1 cellular context compared by ENCODE assay signal in genomic region chr17:19977360-19978205, GRCh38.
TF ChIP-seq lines count a peak whose summit lies in the region.

A gene with protein sequence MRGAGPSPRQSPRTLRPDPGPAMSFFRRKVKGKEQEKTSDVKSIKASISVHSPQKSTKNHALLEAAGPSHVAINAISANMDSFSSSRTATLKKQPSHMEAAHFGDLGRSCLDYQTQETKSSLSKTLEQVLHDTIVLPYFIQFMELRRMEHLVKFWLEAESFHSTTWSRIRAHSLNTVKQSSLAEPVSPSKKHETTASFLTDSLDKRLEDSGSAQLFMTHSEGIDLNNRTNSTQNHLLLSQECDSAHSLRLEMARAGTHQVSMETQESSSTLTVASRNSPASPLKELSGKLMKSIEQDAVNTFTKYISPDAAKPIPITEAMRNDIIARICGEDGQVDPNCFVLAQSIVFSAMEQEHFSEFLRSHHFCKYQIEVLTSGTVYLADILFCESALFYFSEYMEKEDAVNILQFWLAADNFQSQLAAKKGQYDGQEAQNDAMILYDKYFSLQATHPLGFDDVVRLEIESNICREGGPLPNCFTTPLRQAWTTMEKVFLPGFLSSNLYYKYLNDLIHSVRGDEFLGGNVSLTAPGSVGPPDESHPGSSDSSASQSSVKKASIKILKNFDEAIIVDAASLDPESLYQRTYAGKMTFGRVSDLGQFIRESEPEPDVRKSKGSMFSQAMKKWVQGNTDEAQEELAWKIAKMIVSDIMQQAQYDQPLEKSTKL (minus strand): TSS chr17:19977828. CDS start chr17:19977679, 149 bp downstream.

TF ChIP-seq in HepG2, 621 proteins besides CTCF, POLR2A, EP300 and RAD21 (continued from another document and continues in another):
- TF ChIP-seq HCFC1 (IDR thresholded peaks at IDR 0.05; ENCODE audit: low read depth, low read length): peak; percentile 27; the same call in 1 of the 2 replicates
- TF ChIP-seq PBX2 (CRISPR knock-in tag; IDR thresholded peaks at IDR 0.05): no peak
- TF ChIP-seq GPN1 (CRISPR knock-in tag; IDR thresholded peaks at IDR 0.05; ENCODE audit: borderline replicate concordance): no peak
- peak; percentile 75; the same call in 1 of the 2 replicates for TF ChIP-seq ZNF441 (CRISPR knock-in tag; IDR thresholded peaks at IDR 0.05; ENCODE audit: borderline replicate concordance)
- no peak for TF ChIP-seq NCOA5 (CRISPR knock-in tag; IDR thresholded peaks at IDR 0.05)
- TF ChIP-seq ZHX2 (IDR thresholded peaks at IDR 0.05; ENCODE audit: low read depth): peak; percentile 70
- peak; percentile 83; the same call in 1 of the 2 replicates for TF ChIP-seq ZHX2 (CRISPR knock-in tag; IDR thresholded peaks at IDR 0.05; ENCODE audit: borderline replicate concordance)
- TF ChIP-seq, protein P1, sequence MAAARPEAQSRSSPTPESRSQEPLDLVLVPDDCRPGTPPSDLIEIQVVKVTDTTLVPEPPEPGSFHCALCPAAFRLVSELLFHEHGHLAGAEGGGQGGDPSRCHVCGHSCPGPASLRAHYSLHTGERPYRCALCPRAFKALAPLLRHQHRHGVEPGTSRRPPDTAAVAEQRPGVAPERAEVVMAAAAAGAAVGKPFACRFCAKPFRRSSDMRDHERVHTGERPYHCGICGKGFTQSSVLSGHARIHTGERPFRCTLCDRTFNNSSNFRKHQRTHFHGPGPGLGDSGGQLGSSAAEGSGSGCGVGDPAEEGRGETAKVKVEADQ (CRISPR knock-in tag; IDR thresholded peaks at IDR 0.05; ENCODE audit: borderline replicate concordance): peak; percentile 86
- TF ChIP-seq, protein P2, sequence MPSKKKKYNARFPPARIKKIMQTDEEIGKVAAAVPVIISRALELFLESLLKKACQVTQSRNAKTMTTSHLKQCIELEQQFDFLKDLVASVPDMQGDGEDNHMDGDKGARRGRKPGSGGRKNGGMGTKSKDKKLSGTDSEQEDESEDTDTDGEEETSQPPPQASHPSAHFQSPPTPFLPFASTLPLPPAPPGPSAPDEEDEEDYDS (CRISPR knock-in tag; IDR thresholded peaks at IDR 0.05): 0 out of 2 replicates have a peak, but pooled peaks have one; percentile 40
- no peak for TF ChIP-seq ADNP (CRISPR knock-in tag; IDR thresholded peaks at IDR 0.05)
- TF ChIP-seq ZBTB38 (CRISPR knock-in tag; IDR thresholded peaks at IDR 0.05): peak; percentile 91
- TF ChIP-seq MAFK (conservative IDR thresholded peaks at IDR 0.05 in 1 of 2, IDR thresholded peaks at IDR 0.05 in 1 of 2; ENCODE audit: low read length in 2 of 2): no peak
- no peak for TF ChIP-seq CCAR2 (optimal IDR thresholded peaks at IDR 0.05; ENCODE audit: low read depth, low read length)
- TF ChIP-seq KLF13 (CRISPR knock-in tag; IDR thresholded peaks at IDR 0.05): no peak
- no peak for TF ChIP-seq ZNF24 (IDR thresholded peaks at IDR 0.05)
- no peak for TF ChIP-seq PRDM4 (CRISPR knock-in tag; IDR thresholded peaks at IDR 0.05; ENCODE audit: borderline replicate concordance)
- peak; percentile 80 for TF ChIP-seq ZNF503 (CRISPR knock-in tag; IDR thresholded peaks at IDR 0.05)
- TF ChIP-seq, protein P3, sequence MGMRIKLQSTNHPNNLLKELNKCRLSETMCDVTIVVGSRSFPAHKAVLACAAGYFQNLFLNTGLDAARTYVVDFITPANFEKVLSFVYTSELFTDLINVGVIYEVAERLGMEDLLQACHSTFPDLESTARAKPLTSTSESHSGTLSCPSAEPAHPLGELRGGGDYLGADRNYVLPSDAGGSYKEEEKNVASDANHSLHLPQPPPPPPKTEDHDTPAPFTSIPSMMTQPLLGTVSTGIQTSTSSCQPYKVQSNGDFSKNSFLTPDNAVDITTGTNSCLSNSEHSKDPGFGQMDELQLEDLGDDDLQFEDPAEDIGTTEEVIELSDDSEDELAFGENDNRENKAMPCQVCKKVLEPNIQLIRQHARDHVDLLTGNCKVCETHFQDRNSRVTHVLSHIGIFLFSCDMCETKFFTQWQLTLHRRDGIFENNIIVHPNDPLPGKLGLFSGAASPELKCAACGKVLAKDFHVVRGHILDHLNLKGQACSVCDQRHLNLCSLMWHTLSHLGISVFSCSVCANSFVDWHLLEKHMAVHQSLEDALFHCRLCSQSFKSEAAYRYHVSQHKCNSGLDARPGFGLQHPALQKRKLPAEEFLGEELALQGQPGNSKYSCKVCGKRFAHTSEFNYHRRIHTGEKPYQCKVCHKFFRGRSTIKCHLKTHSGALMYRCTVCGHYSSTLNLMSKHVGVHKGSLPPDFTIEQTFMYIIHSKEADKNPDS (CRISPR knock-in tag; IDR thresholded peaks at IDR 0.05): peak; percentile 77; the same call in 1 of the 2 replicates
- no peak for TF ChIP-seq FOSL1 (CRISPR knock-in tag; IDR thresholded peaks at IDR 0.05; ENCODE audit: borderline replicate concordance)
- TF ChIP-seq BHLHE40 (IDR thresholded peaks at IDR 0.05; ENCODE audit: low read length): peak; percentile 89
- 0 out of 2 replicates have a peak, but pooled peaks have one; percentile 34 for TF ChIP-seq ZNF562 (CRISPR knock-in tag; IDR thresholded peaks at IDR 0.05; ENCODE audit: borderline replicate concordance)
- TF ChIP-seq ATF1 (CRISPR knock-in tag; IDR thresholded peaks at IDR 0.05): no peak
- peak; percentile 90; the same call in 1 of the 2 replicates for TF ChIP-seq ZNF343 (CRISPR knock-in tag; IDR thresholded peaks at IDR 0.05)
- TF ChIP-seq ZNF550 (CRISPR knock-in tag; IDR thresholded peaks at IDR 0.05; ENCODE audit: borderline replicate concordance): no peak
- TF ChIP-seq MAFF (IDR thresholded peaks at IDR 0.05; ENCODE audit: low read depth, low read length): no peak
- TF ChIP-seq ZFAT (CRISPR knock-in tag; conservative IDR thresholded peaks at IDR 0.05): no peak; the same call in 1 of the 2 replicates
- no peak for TF ChIP-seq TCF12 (IDR thresholded peaks at IDR 0.05)
- peak; percentile 75 for TF ChIP-seq TCF12 (CRISPR knock-in tag; IDR thresholded peaks at IDR 0.05)
- TF ChIP-seq REST (IDR thresholded peaks at IDR 0.05; ENCODE audit: borderline replicate concordance in 1 of 2, low read depth in 1 of 2, low read length in 2 of 2): no peak
- peak; percentile 54; the same call in 1 of the 2 replicates for TF ChIP-seq TARDBP (CRISPR knock-in tag; IDR thresholded peaks at IDR 0.05)
